ENCODE assay signal across 26 cellular contexts in genomic region chr6:118386975-118387374, GRCh38.
"Had no signal": no experiment of that assay in that cellular context is flagged by ENCODE, and none has a peak within 500 bp of the region (broad histone marks: within the 10 kb centered on the region; RNA-seq: fewer than 3 reads in every experiment).

No MANE protein-coding gene starts in this region.

- H3K27me3 ChIP-seq: ascending aorta had no signal

- H3K27ac Mint-ChIP-seq: activated CD4-positive, alpha-beta T cell treated with anti-CD3 and anti-CD28 coated beads, Interleukin-2, amount 10 ng/mL, durations not matched to agents 24 days and 14 days; activated CD8-positive, alpha-beta T cell treated with anti-CD3 and anti-CD28 coated beads for 36 hours; activated naive CD4-positive, alpha-beta T cell treated with anti-CD3 and anti-CD28 coated beads, Interleukin-2, amount 50 U/mL, for 24 hours; activated naive CD8-positive, alpha-beta T cell treated with anti-CD3 and anti-CD28 coated beads, Interleukin-2, amount 10 ng/mL, durations not matched to agents 7 days and 5 days; activated T-cell treated with anti-CD3 and anti-CD28 coated beads, Interleukin-2, amount 50 U/mL, for 72 hours; activated T-helper 2 cell treated with anti-CD3 and anti-CD28 coated beads, Interferon-gamma antibody, Interleukin-2, Interleukin-4, amounts not matched to agents 10 μg/mL and 5 μg/mL and 100 μg/mL, durations not matched to agents 14 hours and 24 hours and 36 hours had no signal

- FAIRE-seq: RCC 7860, TTC549 had no signal

- ATAC-seq: activated CD8-positive, alpha-beta T cell treated with anti-CD3 and anti-CD28 coated beads for 36 hours; activated T-cell treated with anti-CD3 and anti-CD28 coated beads, Interleukin-2, amount 50 U/mL, for 72 hours had no signal

- H3K27ac ChIP-seq: SK-N-MC had no signal

- H3K27me3 Mint-ChIP-seq: activated CD8-positive, alpha-beta T cell treated with anti-CD3 and anti-CD28 coated beads for 36 hours; activated naive CD4-positive, alpha-beta T cell treated with anti-CD3 and anti-CD28 coated beads, Interleukin-2, amount 50 U/mL, for 24 hours; activated naive CD8-positive, alpha-beta T cell treated with anti-CD3 and anti-CD28 coated beads, Interleukin-2, amount 10 ng/mL, durations not matched to agents 7 days and 5 days had no signal

- H3K4me3 ChIP-seq: ascending aorta, SK-N-MC had no signal

- H2AFZ ChIP-seq: PC-9 had no signal

- H3K4me1 Mint-ChIP-seq: activated CD4-positive, alpha-beta T cell treated with anti-CD3 and anti-CD28 coated beads, Interleukin-2, amount 10 ng/mL, durations not matched to agents 24 days and 14 days; activated naive CD4-positive, alpha-beta T cell treated with anti-CD3 and anti-CD28 coated beads, Interleukin-2, amount 50 U/mL, for 24 hours; activated naive CD8-positive, alpha-beta T cell treated with anti-CD3 and anti-CD28 coated beads, Interleukin-2, amount 10 ng/mL, durations not matched to agents 7 days and 5 days had no signal

- H3K9me3 Mint-ChIP-seq: activated CD4-positive, alpha-beta T cell treated with anti-CD3 and anti-CD28 coated beads, Interleukin-2, amount 10 ng/mL, durations not matched to agents 24 days and 14 days; activated CD8-positive, alpha-beta T cell treated with anti-CD3 and anti-CD28 coated beads for 36 hours; activated naive CD4-positive, alpha-beta T cell treated with anti-CD3 and anti-CD28 coated beads, Interleukin-2, amount 50 U/mL, for 24 hours; activated naive CD8-positive, alpha-beta T cell treated with anti-CD3 and anti-CD28 coated beads, Interleukin-2, amount 10 ng/mL, durations not matched to agents 7 days and 5 days; activated T-helper 2 cell treated with anti-CD3 and anti-CD28 coated beads, Interferon-gamma antibody, Interleukin-2, Interleukin-4, amounts not matched to agents 10 μg/mL and 5 μg/mL and 100 μg/mL, durations not matched to agents 14 hours and 24 hours and 36 hours had no signal

- H3K36me3 ChIP-seq: ascending aorta had no signal

- H3K9me3 ChIP-seq: ascending aorta had no signal

- DNase-seq: activated CD4-positive, alpha-beta T cell treated with anti-CD3 and anti-CD28 coated beads, Interleukin-2, amount 10 ng/mL, durations not matched to agents 24 days and 14 days; activated CD4-positive, alpha-beta T cell treated with anti-CD3 and anti-CD28 coated beads, Interleukin-2, amount 50 U/mL, for 4 hours; activated CD8-positive, alpha-beta T cell treated with anti-CD3 and anti-CD28 coated beads for 36 hours; activated gamma-delta T cell; activated naive CD4-positive, alpha-beta T cell treated with Interleukin-2 at 50 U/mL for 16 hours; activated naive CD8-positive, alpha-beta T cell treated with anti-CD3 and anti-CD28 coated beads, Interleukin-2, amount 10 ng/mL, durations not matched to agents 7 days and 5 days; activated T-cell treated with anti-CD3 and anti-CD28 coated beads, Interleukin-2, amount 50 U/mL, for 1 hour; activated T-cell treated with anti-CD3 and anti-CD28 coated beads, Interleukin-2, amount 50 U/mL, for 72 hours; amygdala; MV-4-11; NCI-H1092; NCI-H1436 treated with DMSO at 0.1 percent for 48 hours; NCI-H1694 treated with DMSO at 0.1 percent for 48 hours; NCI-H2029; NCI-H345; NCI-H524 treated with DMSO at 0.1 percent for 48 hours; NK-92 treated with Interleukin-12 subunit alpha and Interleukin-12 subunit beta, amount 100 ng/mL, for 24 hours; PC-9; Right ventricle myocardium superior; T1000 had no signal

- H3K4me3 Mint-ChIP-seq: activated CD4-positive, alpha-beta T cell treated with anti-CD3 and anti-CD28 coated beads, Interleukin-2, amount 10 ng/mL, durations not matched to agents 24 days and 14 days; activated CD8-positive, alpha-beta T cell treated with anti-CD3 and anti-CD28 coated beads for 36 hours; activated naive CD4-positive, alpha-beta T cell treated with anti-CD3 and anti-CD28 coated beads, Interleukin-2, amount 50 U/mL, for 24 hours; activated naive CD8-positive, alpha-beta T cell treated with anti-CD3 and anti-CD28 coated beads, Interleukin-2, amount 10 ng/mL, durations not matched to agents 7 days and 5 days; activated T-cell treated with anti-CD3 and anti-CD28 coated beads, Interleukin-2, amount 50 U/mL, for 72 hours had no signal
